In genomic region chr6:32195902-32196681, GRCh38 we compare ENCODE assay signal across 8 cellular contexts. TPM values are rescaled to one million over a fixed set of nuclear protein-coding genes. Genes with fewer than 3 reads are reported as not detected.
DNase-seq lines count a peak whose midpoint lies in the region; ATAC-seq and TF ChIP-seq lines count a peak whose summit lies in the region.

No MANE protein-coding gene starts in this region.

- peak overlapping the region; percentile 94 for H4K8ac ChIP-seq in mesenchymal stem cell (ENCODE audit: low read length)

- peak overlapping the region; percentile 87 for H3K4me3 Mint-ChIP-seq in endodermal cell

- ATAC-seq in GM19035 (IDR thresholded peaks at IDR 0.05; ENCODE audit: unreplicated experiment) (peak; percentile 75), HG03280 (IDR thresholded peaks at IDR 0.05; ENCODE audit: unreplicated experiment) (peak; percentile 84)

- no peaks in the 10 kb centered on the region for H4K20me1 ChIP-seq in BLaER1

- no peaks in the 10 kb centered on the region for H3K27me3 ChIP-seq in BLaER1
- no peaks in the 10 kb centered on the region for H3K27me3 ChIP-seq in endodermal cell (ENCODE audit: control insufficient read depth, insufficient read depth, low read length, poor library complexity, severe bottlenecking)
- H3K27me3 ChIP-seq in mesenchymal stem cell (ENCODE audit: control insufficient read depth in 1 of 2, insufficient read depth in 1 of 2, low read length in 2 of 2), result peaks cover 0 to 8% of the 10 kb centered on the region in 2 experiments

- WGBS in endodermal cell (ENCODE audit: insufficient coverage in 1 of 2, insufficient read length in 1 of 2), 2 experiments, result 0 to 1% methylated on average over 22 to 57 of the region's 58 CpGs
- under 1% methylated on average over 46 of the region's 58 CpGs for WGBS in mesenchymal stem cell

- H3K27ac ChIP-seq in BLaER1 (peak overlapping the region; percentile 86), endodermal cell (ENCODE audit: low read depth, low read length) (peak overlapping the region; percentile 100), mesenchymal stem cell (ENCODE audit: low read length, poor library complexity, severe bottlenecking) (peak overlapping the region; percentile 99)

- H2AFZ ChIP-seq in mesenchymal stem cell (ENCODE audit: low read depth, low read length), result peak overlapping the region; percentile 94

- H3K4me1 Mint-ChIP-seq in endodermal cell, result peaks cover 20% of the 10 kb centered on the region

- H2BK12ac ChIP-seq in mesenchymal stem cell (ENCODE audit: low read length in 2 of 2), result peak overlapping the region; percentile 16 to 49

- peak overlapping the region; percentile 98 for H4K91ac ChIP-seq in mesenchymal stem cell (ENCODE audit: low read length)

- peak overlapping the region; percentile 91 for H2BK5ac ChIP-seq in mesenchymal stem cell (ENCODE audit: low read depth, low read length, poor library complexity, severe bottlenecking)

- H3K9me3 ChIP-seq in BLaER1 (no peaks in the 10 kb centered on the region), endodermal cell (ENCODE audit: control insufficient read depth, low read length) (no peaks in the 10 kb centered on the region), mesenchymal stem cell (ENCODE audit: control insufficient read depth, low read length) (no peaks in the 10 kb centered on the region)

- DNase-seq in NCI-H510A treated with DMSO at 0.1 percent for 48 hours (lab: John Stamatoyannopoulos, UW) (peak; percentile 80), endodermal cell (peak; percentile 95), mesenchymal stem cell (peak; percentile 91)
- peak; percentile 70 to 78 for DNase-seq in activated CD4-positive, alpha-beta T cell treated with anti-CD3 and anti-CD28 coated beads, Interleukin-2, amount 50 U/mL, for 48 hours
- DNase-seq in stimulated activated CD8-positive, alpha-beta memory T cell treated with anti-CD3 and anti-CD28 coated beads, Interleukin-2, amount 100 ng/mL, for 48 hours (ENCODE audit: low read depth in 2 of 2), result peak; percentile 65 to 70

- H2AK5ac ChIP-seq in mesenchymal stem cell (ENCODE audit: low read length, severe bottlenecking), result peak overlapping the region; percentile 63

- H3K4me2 ChIP-seq in BLaER1 (peak overlapping the region; percentile 97), mesenchymal stem cell (ENCODE audit: low read length, poor library complexity, severe bottlenecking) (peak overlapping the region; percentile 99)

- peak overlapping the region; percentile 98 to 99 for H3K4ac ChIP-seq in mesenchymal stem cell (ENCODE audit: low read depth in 1 of 2, low read length in 2 of 2)

- peak overlapping the region; percentile 72 for H3K4me3 ChIP-seq in BLaER1
- H3K4me3 ChIP-seq in endodermal cell (ENCODE audit: low read length), result peak overlapping the region; percentile 93
- H3K4me3 ChIP-seq in mesenchymal stem cell (ENCODE audit: insufficient read depth in 1 of 2, low read depth in 1 of 2, low read length in 2 of 2), result peak overlapping the region; percentile 86 to 95

- H3K27ac Mint-ChIP-seq in endodermal cell, result peak overlapping the region; percentile 100

- H2BK120ac ChIP-seq in mesenchymal stem cell (ENCODE audit: low read depth, low read length), result peak overlapping the region; percentile 71

- peak overlapping the region; percentile 100 for H3K18ac ChIP-seq in mesenchymal stem cell (ENCODE audit: low read depth in 1 of 2, low read length in 2 of 2)

- no peaks in the 10 kb centered on the region for H3K36me3 Mint-ChIP-seq in endodermal cell (ENCODE audit: low read depth)

- TF ChIP-seq CTCF in endodermal cell (conservative IDR thresholded peaks at IDR 0.05), result no peak

- H3K9ac ChIP-seq in BLaER1 (peak overlapping the region; percentile 84), endodermal cell (ENCODE audit: extremely low read depth, low read length, poor library complexity, severe bottlenecking) (peak overlapping the region; percentile 98), mesenchymal stem cell (ENCODE audit: low read length) (peak overlapping the region; percentile 99)

- peaks cover 11% of the 10 kb centered on the region for H3K79me1 ChIP-seq in mesenchymal stem cell (replicated peaks; ENCODE audit: low read length, poor library complexity, severe bottlenecking)

- H3K36me3 ChIP-seq in BLaER1, result no peaks in the 10 kb centered on the region
- H3K36me3 ChIP-seq in endodermal cell (ENCODE audit: control insufficient read depth, insufficient read depth, low read length), result no peaks in the 10 kb centered on the region
- H3K36me3 ChIP-seq in mesenchymal stem cell (ENCODE audit: control insufficient read depth in 1 of 2, insufficient read depth in 2 of 2, low read depth in 1 of 2, low read length in 2 of 2), result peaks cover 0 to 4% of the 10 kb centered on the region in 2 experiments

- peak overlapping the region; percentile 39 for H2BK15ac ChIP-seq in mesenchymal stem cell (ENCODE audit: low read depth, poor library complexity, severe bottlenecking)

- H3K23ac ChIP-seq in mesenchymal stem cell (ENCODE audit: low read length in 2 of 2), result peak overlapping the region; percentile 86 to 92

- H3K4me1 ChIP-seq in BLaER1 (peaks cover 54% of the 10 kb centered on the region), endodermal cell (ENCODE audit: control insufficient read depth, insufficient read depth, low read length) (peaks cover 4% of the 10 kb centered on the region), mesenchymal stem cell (ENCODE audit: control insufficient read depth, insufficient read depth, low read depth, low read length) (peaks cover 28% of the 10 kb centered on the region)

- peaks cover 8% of the 10 kb centered on the region for H3K27me3 Mint-ChIP-seq in endodermal cell (ENCODE audit: insufficient read depth)

- no peaks in the 10 kb centered on the region for H3K9me3 Mint-ChIP-seq in endodermal cell

- peak overlapping the region; percentile 68 to 97 for H3K14ac ChIP-seq in mesenchymal stem cell (ENCODE audit: low read length in 2 of 2)

RNA-seq across cellular contexts. Expression of gene GPSM3, which starts 3.6 kb away (rescaled TPM):
- 10 to 100 TPM; 12.9 to 25.0 TPM for total RNA-seq in endodermal cell
- polyA plus RNA-seq in endodermal cell (2013, experiment 1 of 2), result 5.7 TPM
- polyA plus RNA-seq in endodermal cell (2013, experiment 2 of 2), result 6.7 TPM
- 15.7 TPM for polyA plus RNA-seq in mesenchymal stem cell (2013, experiment 1 of 2)
- polyA plus RNA-seq in mesenchymal stem cell (2013, experiment 2 of 2), result 14.7 TPM

RNA-seq across cellular contexts. Expression of gene PBX2, which starts 6.1 kb away (rescaled TPM):
- 100 to 1,000 TPM; 246 to 263 TPM for total RNA-seq in endodermal cell
- polyA plus RNA-seq in endodermal cell (2013, experiment 1 of 2), result 184 TPM
- 171 TPM for polyA plus RNA-seq in endodermal cell (2013, experiment 2 of 2)
- polyA plus RNA-seq in mesenchymal stem cell (2013, experiment 1 of 2), result 81.5 TPM
- polyA plus RNA-seq in mesenchymal stem cell (2013, experiment 2 of 2), result 78.7 TPM

RNA-seq across cellular contexts. Expression of gene AGER, which starts 12.0 kb away (rescaled TPM):
- 10 to 100 TPM; 29.8 to 35.2 TPM for total RNA-seq in endodermal cell
- 16.4 TPM for polyA plus RNA-seq in endodermal cell (2013, experiment 1 of 2)
- polyA plus RNA-seq in endodermal cell (2013, experiment 2 of 2), result 11.9 TPM
- 6.5 TPM for polyA plus RNA-seq in mesenchymal stem cell (2013, experiment 1 of 2)
- 6.1 TPM for polyA plus RNA-seq in mesenchymal stem cell (2013, experiment 2 of 2)

RNA-seq across cellular contexts. Expression of gene RNF5, which starts 17.9 kb away (rescaled TPM):
- total RNA-seq in endodermal cell, result 10 to 100 TPM; 68.0 to 71.3 TPM
- polyA plus RNA-seq in endodermal cell (2013, experiment 1 of 2), result 114 TPM
- 109 TPM for polyA plus RNA-seq in endodermal cell (2013, experiment 2 of 2)
- polyA plus RNA-seq in mesenchymal stem cell (2013, experiment 1 of 2), result 45.5 TPM
- polyA plus RNA-seq in mesenchymal stem cell (2013, experiment 2 of 2), result 46.5 TPM

RNA-seq across cellular contexts. Expression of gene AGPAT1, which starts 20.2 kb away (rescaled TPM):
- 100 to 1,000 TPM; 124 to 147 TPM for total RNA-seq in endodermal cell
- 126 TPM for polyA plus RNA-seq in endodermal cell (2013, experiment 1 of 2)
- polyA plus RNA-seq in endodermal cell (2013, experiment 2 of 2), result 113 TPM
- polyA plus RNA-seq in mesenchymal stem cell (2013, experiment 1 of 2), result 85.8 TPM
- polyA plus RNA-seq in mesenchymal stem cell (2013, experiment 2 of 2), result 83.8 TPM

Comparison
In these comparisons a context has a peak if more than half of its experiments do, and no peak if none do; other contexts are left out.
1. Peak in every context shown above with its lines: DNase-seq, ATAC-seq, H3K4me3 ChIP-seq and H3K27ac ChIP-seq.